In genomic region chr10:123035467-123036086, GRCh38 we compare ENCODE assay signal across 2 cellular contexts.
TF ChIP-seq lines count a peak whose summit lies in the region.

No MANE protein-coding gene starts in this region.

TF ChIP-seq in K562, 482 proteins besides CTCF, POLR2A, EP300 and RAD21:
- TF ChIP-seq HINFP (tag; conservative IDR thresholded peaks at IDR 0.05; ENCODE audit: low read depth) (no peak), RBM17 (IDR thresholded peaks at IDR 0.05; ENCODE audit: borderline replicate concordance, low read depth, low read length) (no peak), FOXM1 (IDR thresholded peaks at IDR 0.05; ENCODE audit: low read depth) (peak; percentile 53; the same call in 1 of the 2 replicates), FOXM1 (CRISPR knock-in tag; IDR thresholded peaks at IDR 0.05; ENCODE audit: low read depth) (no peak), PREB (CRISPR knock-in tag; IDR thresholded peaks at IDR 0.05) (no peak), CBFA2T3 (IDR thresholded peaks at IDR 0.05) (no peak), RBM25 (IDR thresholded peaks at IDR 0.05; ENCODE audit: low read depth, low read length, severe bottlenecking) (peak; percentile 66), ZBTB7A (IDR thresholded peaks at IDR 0.05; ENCODE audit: borderline replicate concordance, control insufficient read depth, low read depth, low read length) (no peak), SAP30 (IDR thresholded peaks at IDR 0.05; ENCODE audit: borderline replicate concordance, insufficient read depth, low read depth, low read length, poor library complexity, severe bottlenecking) (no peak), GATA2 (CRISPR knock-in tag; IDR thresholded peaks at IDR 0.05) (no peak), PHF21A (IDR thresholded peaks at IDR 0.05; ENCODE audit: borderline replicate concordance, low read depth) (no peak), NR2C1 (IDR thresholded peaks at IDR 0.05) (no peak), NR2C1 (tag; IDR thresholded peaks at IDR 0.05) (no peak), LEF1 (IDR thresholded peaks at IDR 0.05) (no peak), PYGO2 (tag; IDR thresholded peaks at IDR 0.05) (no peak), E2F5 (CRISPR knock-in tag; IDR thresholded peaks at IDR 0.05) (no peak), FOSL1 (tag; conservative IDR thresholded peaks at IDR 0.05) (no peak), ZNF589 (CRISPR knock-in tag; IDR thresholded peaks at IDR 0.05; ENCODE audit: low read depth) (no peak), ZNF134 (CRISPR knock-in tag; conservative IDR thresholded peaks at IDR 0.05) (peak; percentile 99), SFPQ (IDR thresholded peaks at IDR 0.05; ENCODE audit: low read depth, low read length) (no peak), ZBTB33 (CRISPR knock-in tag; IDR thresholded peaks at IDR 0.05) (no peak), NFIC (IDR thresholded peaks at IDR 0.05) (peak; percentile 39; the same call in 1 of the 2 replicates)
TF ChIP-seq in K562: peak in this region for 4.

TF ChIP-seq in liver, 16 proteins besides CTCF, POLR2A, EP300 and RAD21:
- peak; percentile 37 for TF ChIP-seq ATF3 (IDR thresholded peaks at IDR 0.05)
- peak; percentile 67 for TF ChIP-seq FOXA2 (IDR thresholded peaks at IDR 0.05)
- TF ChIP-seq HNF4A (conservative IDR thresholded peaks at IDR 0.05): peak; percentile 89 to 92
- no peak for TF ChIP-seq REST (IDR thresholded peaks at IDR 0.05)
- peak; percentile 84 to 86 for TF ChIP-seq RXRA (IDR thresholded peaks at IDR 0.05)
- TF ChIP-seq GABPA (IDR thresholded peaks at IDR 0.05 in 1 of 2, conservative IDR thresholded peaks at IDR 0.05 in 1 of 2): no peak
- peak; percentile 16 for TF ChIP-seq ZBTB33 (IDR thresholded peaks at IDR 0.05)
- TF ChIP-seq FOXA1 (IDR thresholded peaks at IDR 0.05): no peak
- no peak for TF ChIP-seq YY1 (IDR thresholded peaks at IDR 0.05)
- TF ChIP-seq TAF1 (conservative IDR thresholded peaks at IDR 0.05): no peak
- TF ChIP-seq SP1 (IDR thresholded peaks at IDR 0.05): peak; percentile 85
- peak; percentile 27 to 36 for TF ChIP-seq JUND (IDR thresholded peaks at IDR 0.05)
- no peak for TF ChIP-seq MAX (IDR thresholded peaks at IDR 0.05)
- TF ChIP-seq NR2F2 (IDR thresholded peaks at IDR 0.05): peak; percentile 29
- peak; percentile 69 for TF ChIP-seq HNF4G (IDR thresholded peaks at IDR 0.05)
